ENCODE assay signal across 8 cellular contexts in the genomic region with DNA sequence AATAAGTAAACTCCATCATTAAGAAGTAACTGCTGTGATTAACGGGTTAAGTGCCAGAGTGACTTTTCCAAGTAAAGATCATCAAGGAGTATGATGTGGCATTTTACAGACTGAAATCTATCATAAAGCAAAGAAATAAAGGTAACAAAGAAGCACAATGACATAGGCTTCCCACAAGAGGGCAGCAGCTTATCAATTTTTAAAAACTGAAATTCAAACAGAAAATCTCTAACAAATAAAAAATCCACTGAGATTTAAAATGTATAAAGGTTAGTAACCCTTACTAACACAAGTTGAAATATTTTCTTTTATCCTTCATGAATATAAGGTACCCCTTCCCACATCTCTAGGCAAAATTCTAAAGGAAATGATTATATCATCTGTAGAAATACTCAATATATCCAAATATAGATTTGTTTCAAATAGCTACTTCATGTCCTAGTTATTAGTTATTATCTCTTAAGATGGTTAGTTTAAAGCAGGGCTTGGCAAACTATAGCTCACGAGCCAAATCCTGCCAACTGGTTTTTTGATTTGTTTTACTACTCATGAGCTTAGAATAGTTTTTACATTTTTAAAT. TPM values are rescaled to one million over a fixed set of nuclear protein-coding genes. Genes with fewer than 3 reads are reported as not detected.
DNase-seq lines count a peak whose midpoint lies in the region; ATAC-seq, FAIRE-seq and TF ChIP-seq lines count a peak whose summit lies in the region.

No MANE protein-coding gene starts in this region.

- WGBS in ovary, 3 donors, result 25 to 45% (median 39%) methylated on average over 2 of the region's 2 CpGs

- TF ChIP-seq CTCF in HFF-Myc (IDR thresholded peaks at IDR 0.05; ENCODE audit: low read depth, low read length, missing control alignments) (peak; percentile 52), endothelial cell of umbilical vein (IDR thresholded peaks at IDR 0.05; ENCODE audit: extremely low read depth in 1 of 2, insufficient read depth in 1 of 2, low read depth in 1 of 2, low read length in 2 of 2) (peak; percentile 35 to 40), ovary (IDR thresholded peaks at IDR 0.05) (peak; percentile 39 to 81 (median 59))

- no peak overlapping the region for H2AFZ ChIP-seq in endothelial cell of umbilical vein (ENCODE audit: low read depth, low read length)

- H3K9ac ChIP-seq in endothelial cell of umbilical vein (replicated peaks; ENCODE audit: extremely low read depth, insufficient read depth, low read length), result no peak overlapping the region

- DNase-seq in NCI-H2081 (lab: John Stamatoyannopoulos, UW), result peak; percentile 14 to 19
- no peak for DNase-seq in NCI-H2081 treated with DMSO at 0.1 percent for 48 hours (lab: John Stamatoyannopoulos, UW)
- no peak for DNase-seq in HFF-Myc (ENCODE audit: extremely low read depth, low read depth)
- peak; percentile 36 for DNase-seq in RPMI7951 (ENCODE audit: low read depth)
- peak; percentile 58 for DNase-seq in endothelial cell of umbilical vein (ENCODE audit: low read depth, low spot score)
- DNase-seq in ovary, result peak in 1 of 5 donors; percentile 23
- no peak for DNase-seq in MG63

- H3K27ac ChIP-seq in endothelial cell of umbilical vein (ENCODE audit: insufficient read depth, low read depth, low read length) (no peak overlapping the region), ovary (no peak overlapping the region)

- H3K4me2 ChIP-seq in endothelial cell of umbilical vein (ENCODE audit: insufficient read depth, low read length), result no peak overlapping the region

- H3K27me3 ChIP-seq in endothelial cell of umbilical vein (ENCODE audit: control insufficient read depth in 2 of 2, insufficient read depth in 2 of 2, low read length in 2 of 2) (no peaks in the 10 kb centered on the region), ovary (no peaks in the 10 kb centered on the region), MG63 (no peaks in the 10 kb centered on the region)

- TF ChIP-seq EP300 in ovary (IDR thresholded peaks at IDR 0.05), result no peak

- TF ChIP-seq POLR2A in endothelial cell of umbilical vein (IDR thresholded peaks at IDR 0.05; ENCODE audit: low read depth, low read length), result no peak
- no peak for TF ChIP-seq POLR2A in ovary (IDR thresholded peaks at IDR 0.05)

- H3K4me3 ChIP-seq in HFF-Myc (replicated peaks; ENCODE audit: low read depth, low read length) (no peak overlapping the region), endothelial cell of umbilical vein (replicated peaks in 1 of 3; ENCODE audit: insufficient read depth in 1 of 3, low read depth in 1 of 3, low read length in 3 of 3) (no peak overlapping the region), ovary (no peak overlapping the region), MG63 (no peak overlapping the region)

- ATAC-seq in GM21367 (IDR thresholded peaks at IDR 0.05; ENCODE audit: unreplicated experiment), result no peak

- no peaks in the 10 kb centered on the region for H3K9me1 ChIP-seq in endothelial cell of umbilical vein (replicated peaks; ENCODE audit: control insufficient read depth, extremely low read depth, insufficient read depth, low read length)

- peaks cover under 1% of the 10 kb centered on the region for H3K4me1 ChIP-seq in endothelial cell of umbilical vein (ENCODE audit: control insufficient read depth, extremely low read depth, insufficient read depth, low read length)
- H3K4me1 ChIP-seq in ovary (ENCODE audit: insufficient read depth), result no peaks in the 10 kb centered on the region

- intact Hi-C loops in endothelial cell of umbilical vein (cut with micrococcal nuclease), result loop anchor here (1.0 to 5.0 kb wide), 4 partner anchors 29 to 627 kb away; partner anchors contain the start of gene FAM3C
- intact Hi-C loops in ovary (cut with DNase I), result loop anchor here (2.0 to 5.0 kb wide), 3 partner anchors 180 to 630 kb away; no protein-coding TSS in a partner anchor

- peaks cover 20% of the 10 kb centered on the region for H3K79me2 ChIP-seq in endothelial cell of umbilical vein (ENCODE audit: control insufficient read depth, insufficient read depth, low read length)

- POLR2A ChIA-PET in endothelial cell of umbilical vein (lab: Charles Lee), result interaction anchor here (1.5 to 4.3 kb wide), 2 partner anchors 29 to 180 kb away, joined by 4 to 19 read pairs; partner anchors contain the start of gene FAM3C

- no peaks in the 10 kb centered on the region for H4K20me1 ChIP-seq in endothelial cell of umbilical vein (replicated peaks; ENCODE audit: control insufficient read depth, extremely low read depth, insufficient read depth, low read length)

- CTCF ChIA-PET in endothelial cell of umbilical vein (lab: Charles Lee), result interaction anchor here (0.5 to 9.3 kb wide), 49 partner anchors 9 to 627 kb away, joined by 3 to 293 read pairs (median 4); partner anchors contain the start of genes CPED1, FAM3C and PTPRZ1

- H3K36me3 ChIP-seq in endothelial cell of umbilical vein (ENCODE audit: control insufficient read depth in 2 of 2, extremely low read depth in 1 of 2, insufficient read depth in 2 of 2, low read length in 2 of 2), result peaks cover 0 to 6% of the 10 kb centered on the region in 2 experiments
- no peaks in the 10 kb centered on the region for H3K36me3 ChIP-seq in ovary
- peaks cover 15% of the 10 kb centered on the region for H3K36me3 ChIP-seq in MG63

- no peaks in the 10 kb centered on the region for H3K9me3 ChIP-seq in endothelial cell of umbilical vein (replicated peaks; ENCODE audit: control insufficient read depth, insufficient read depth, low read length)
- H3K9me3 ChIP-seq in ovary, result no peaks in the 10 kb centered on the region
- no peaks in the 10 kb centered on the region for H3K9me3 ChIP-seq in MG63

- BruUV-seq in endothelial cell of umbilical vein (replicated peaks; lab: Mats Ljungman, UMichigan), result no TSS peak

- FAIRE-seq in endothelial cell of umbilical vein (lab: Jason Lieb, UNC), result no peak

- dilution Hi-C loops in endothelial cell of umbilical vein (cut with MboI; ENCODE audit: extremely low pct_ligation_motif_present, low sequenced_read_pairs), result no loop called here

TF ChIP-seq in endothelial cell of umbilical vein, 7 proteins besides CTCF, POLR2A, EP300 and RAD21:
- TF ChIP-seq JUN (IDR thresholded peaks at IDR 0.05; ENCODE audit: borderline replicate concordance, insufficient read depth, insufficient read length, low read depth) (no peak), MYC (IDR thresholded peaks at IDR 0.05; ENCODE audit: low read depth, low read length) (no peak), EZH2 (IDR thresholded peaks at IDR 0.05; ENCODE audit: borderline replicate concordance, low read depth, low read length, severe bottlenecking) (no peak), GATA2 (IDR thresholded peaks at IDR 0.05; ENCODE audit: insufficient read depth, insufficient read length, low read depth, low read length) (no peak), FOS (IDR thresholded peaks at IDR 0.05; ENCODE audit: borderline replicate concordance, insufficient read depth, low read length) (no peak), POLR2AphosphoS5 (IDR thresholded peaks at IDR 0.05; ENCODE audit: insufficient read depth, low read depth, low read length) (no peak), MAX (IDR thresholded peaks at IDR 0.05; ENCODE audit: insufficient read depth, insufficient read length) (no peak)
TF ChIP-seq in endothelial cell of umbilical vein: peak in this region for 0.

RNA-seq across cellular contexts. Expression of gene FAM3C, which starts 29.2 kb away (rescaled TPM):
- 51.1 and 61.3 TPM in 2 replicates for total RNA-seq in RPMI7951 (2014; rRNA removed; shearing (Covaris generic))
- 50.0 and 54.5 TPM in 2 replicates for total RNA-seq in endothelial cell of umbilical vein
- 13.9 and 20.2 TPM in 2 replicates for polyA plus RNA-seq in endothelial cell of umbilical vein
- polyA plus RNA-seq in endothelial cell of umbilical vein (2011; cell fraction: cytosol; rRNA removed), result 30.7 and 31.3 TPM in 2 replicates
- 40.4 and 49.0 TPM in 2 replicates for polyA plus RNA-seq in endothelial cell of umbilical vein (2011; cell fraction: nucleus; rRNA removed)
- 60.0 and 71.2 TPM in 2 replicates for polyA plus RNA-seq in endothelial cell of umbilical vein (2012)
- polyA minus RNA-seq in endothelial cell of umbilical vein, result 12.5 and 15.1 TPM in 2 replicates
- 5.3 TPM for polyA minus RNA-seq in endothelial cell of umbilical vein (2011; cell fraction: cytosol; rRNA and poly(A)+ RNA removed)
- 41.3 and 61.8 TPM in 2 replicates for polyA minus RNA-seq in endothelial cell of umbilical vein (2011; cell fraction: nucleus; rRNA and poly(A)+ RNA removed)
- 10 to 100 TPM; 35.9 to 57.2 (median 48.5) TPM for total RNA-seq in ovary
- 10 to 100 TPM; 31.8 to 88.9 TPM for polyA plus RNA-seq in ovary
- 28.8 and 39.5 TPM in 2 replicates for total RNA-seq in MG63 (2014; rRNA removed; shearing (Covaris generic); ENCODE audit: low replicate concordance)

RNA-seq across cellular contexts. Expression of gene WNT16, which starts 38.1 kb away (rescaled TPM):
- 0.39 TPM in 1 of 2 replicates, not detected in the other for total RNA-seq in RPMI7951 (2014; rRNA removed; shearing (Covaris generic))
- not detected in 2 replicates for total RNA-seq in endothelial cell of umbilical vein
- polyA plus RNA-seq in endothelial cell of umbilical vein, result not detected in 2 replicates
- not detected in 2 replicates for polyA plus RNA-seq in endothelial cell of umbilical vein (2011; cell fraction: cytosol; rRNA removed)
- not detected in 2 replicates for polyA plus RNA-seq in endothelial cell of umbilical vein (2011; cell fraction: nucleus; rRNA removed)
- polyA plus RNA-seq in endothelial cell of umbilical vein (2012), result not detected in 2 replicates
- not detected in 2 replicates for polyA minus RNA-seq in endothelial cell of umbilical vein
- not detected for polyA minus RNA-seq in endothelial cell of umbilical vein (2011; cell fraction: cytosol; rRNA and poly(A)+ RNA removed)
- not detected in 2 replicates for polyA minus RNA-seq in endothelial cell of umbilical vein (2011; cell fraction: nucleus; rRNA and poly(A)+ RNA removed)
- total RNA-seq in ovary, result 1 to 10 TPM in 1 of 7 donors, under 1 TPM in 3, not detected in 3; 0.10 to 1.5 (median 0.15) TPM
- under 1 TPM in 1 of 2 donors, not detected in 1; 0.02 TPM for polyA plus RNA-seq in ovary
- not detected in 2 replicates for total RNA-seq in MG63 (2014; rRNA removed; shearing (Covaris generic); ENCODE audit: low replicate concordance)

Comparison
In these comparisons a context has a peak if more than half of its experiments do, and no peak if none do; other contexts are left out.
1. DNase-seq: peak in NCI-H2081 (2 of 2), RPMI7951 (single experiment) and endothelial cell of umbilical vein (single experiment); none in NCI-H2081 treated with DMSO at 0.1 percent for 48 hours (single experiment), HFF-Myc (single experiment) and MG63 (single experiment).
2. Peak in every context shown above with its lines, with median percentiles within 50 percentile points of each other: CTCF ChIP-seq.